In genomic region chr19:55643733-55644116, GRCh38 we compare ENCODE assay signal across 8 cellular contexts. TPM values are rescaled to one million over a fixed set of nuclear protein-coding genes. Genes with fewer than 3 reads are reported as not detected.
DNase-seq lines count a peak whose midpoint lies in the region; ATAC-seq lines count a peak whose summit lies in the region.

No MANE protein-coding gene starts in this region.

- DNase-seq in DMS 273 (lab: John Stamatoyannopoulos, UW; ENCODE audit: unreplicated experiment) = peak; percentile 62
- DNase-seq in DMS 273 treated with DMSO at 0.1 percent for 48 hours (lab: John Stamatoyannopoulos, UW) = no peak
- no peak for DNase-seq in activated T-helper 1 cell treated with anti-CD3 and anti-CD28 coated beads, Interleukin-12 subunit alpha, Interleukin-12 subunit beta, Interleukin-2, Interleukin-4 antibody, amounts not matched to agents 30 ng/mL and 10 ng/mL and 1 ng/mL, durations not matched to agents 14 hours and 24 hours and 36 hours (ENCODE audit: low spot score)
- no peak for DNase-seq in stimulated activated naive B cell treated with anti-CD40 and anti-IgM and Interleukin-4, amounts not matched to agents 10 μg/mL and 1 μg/mL and 100 μg/mL, for 72 hours
- no peak for DNase-seq in GM19238 (ENCODE audit: insufficient read length, low spot score)
- no peak for DNase-seq in SW 1271 (lab: John Stamatoyannopoulos, UW)

- H3K4me3 Mint-ChIP-seq in activated T-helper 1 cell treated with anti-CD3 and anti-CD28 coated beads, Interleukin-12 subunit alpha, Interleukin-12 subunit beta, Interleukin-2, Interleukin-4 antibody, amounts not matched to agents 30 ng/mL and 10 ng/mL and 1 ng/mL, durations not matched to agents 14 hours and 24 hours and 36 hours = peak overlapping the region; percentile 95
- peak overlapping the region; percentile 87 to 99 for H3K4me3 Mint-ChIP-seq in stimulated activated naive B cell treated with anti-CD40 and anti-IgM and Interleukin-4, amounts not matched to agents 10 μg/mL and 1 μg/mL and 100 μg/mL, for 72 hours

- peaks cover 43% of the 10 kb centered on the region for H3K4me1 Mint-ChIP-seq in activated T-helper 1 cell treated with anti-CD3 and anti-CD28 coated beads, Interleukin-12 subunit alpha, Interleukin-12 subunit beta, Interleukin-2, Interleukin-4 antibody, amounts not matched to agents 30 ng/mL and 10 ng/mL and 1 ng/mL, durations not matched to agents 14 hours and 24 hours and 36 hours (ENCODE audit: low read depth)
- H3K4me1 Mint-ChIP-seq in stimulated activated naive B cell treated with anti-CD40 and anti-IgM and Interleukin-4, amounts not matched to agents 10 μg/mL and 1 μg/mL and 100 μg/mL, for 72 hours = peaks cover 43 to 77% of the 10 kb centered on the region in 2 donors

- H3K27ac ChIP-seq in iPS-18a (ENCODE audit: low read length) = no peak overlapping the region

- H3K36me3 Mint-ChIP-seq in activated T-helper 1 cell treated with anti-CD3 and anti-CD28 coated beads, Interleukin-12 subunit alpha, Interleukin-12 subunit beta, Interleukin-2, Interleukin-4 antibody, amounts not matched to agents 30 ng/mL and 10 ng/mL and 1 ng/mL, durations not matched to agents 14 hours and 24 hours and 36 hours (ENCODE audit: low read depth) = peaks cover 31% of the 10 kb centered on the region
- H3K36me3 Mint-ChIP-seq in stimulated activated naive B cell treated with anti-CD40 and anti-IgM and Interleukin-4, amounts not matched to agents 10 μg/mL and 1 μg/mL and 100 μg/mL, for 72 hours = peaks cover 43 to 74% of the 10 kb centered on the region in 2 donors

- peak overlapping the region; percentile 88 for H3K4me3 ChIP-seq in iPS-18a (ENCODE audit: low read length)

- intact Hi-C loops in activated T-helper 1 cell treated with anti-CD3 and anti-CD28 coated beads, Interleukin-12 subunit alpha, Interleukin-12 subunit beta, Interleukin-2, Interleukin-4 antibody, amounts not matched to agents 30 ng/mL and 10 ng/mL and 1 ng/mL, durations not matched to agents 14 hours and 24 hours and 36 hours (cut with micrococcal nuclease) = loop anchor here (1.0 to 10.0 kb wide), 9 partner anchors 8 to 1179 kb away; partner anchors contain the start of genes EPN1, KMT5C, LENG9 and PPP6R1

- peak overlapping the region; percentile 92 for H3K9ac ChIP-seq in iPS-18a (ENCODE audit: low read length)

- peaks cover 13% of the 10 kb centered on the region for H3K4me1 ChIP-seq in iPS-18a (ENCODE audit: control insufficient read depth, low read depth, low read length)

- H3K9me3 ChIP-seq in iPS-18a (ENCODE audit: control insufficient read depth, low read depth, low read length) = no peaks in the 10 kb centered on the region

- H3K9me3 Mint-ChIP-seq in activated T-helper 1 cell treated with anti-CD3 and anti-CD28 coated beads, Interleukin-12 subunit alpha, Interleukin-12 subunit beta, Interleukin-2, Interleukin-4 antibody, amounts not matched to agents 30 ng/mL and 10 ng/mL and 1 ng/mL, durations not matched to agents 14 hours and 24 hours and 36 hours = no peaks in the 10 kb centered on the region
- peaks cover 0 to 2% of the 10 kb centered on the region in 2 donors for H3K9me3 Mint-ChIP-seq in stimulated activated naive B cell treated with anti-CD40 and anti-IgM and Interleukin-4, amounts not matched to agents 10 μg/mL and 1 μg/mL and 100 μg/mL, for 72 hours

- ATAC-seq in stimulated activated naive B cell treated with anti-CD40 and anti-IgM and Interleukin-4, amounts not matched to agents 10 μg/mL and 1 μg/mL and 100 μg/mL, for 72 hours (replicated peaks) = no peak
- ATAC-seq in GM19324 (IDR thresholded peaks at IDR 0.05; ENCODE audit: low FRiP score, unreplicated experiment) = no peak

- peak overlapping the region; percentile 99 for H3K27ac Mint-ChIP-seq in activated T-helper 1 cell treated with anti-CD3 and anti-CD28 coated beads, Interleukin-12 subunit alpha, Interleukin-12 subunit beta, Interleukin-2, Interleukin-4 antibody, amounts not matched to agents 30 ng/mL and 10 ng/mL and 1 ng/mL, durations not matched to agents 14 hours and 24 hours and 36 hours
- H3K27ac Mint-ChIP-seq in stimulated activated naive B cell treated with anti-CD40 and anti-IgM and Interleukin-4, amounts not matched to agents 10 μg/mL and 1 μg/mL and 100 μg/mL, for 72 hours = peak overlapping the region; percentile 97

- H3K27me3 ChIP-seq in iPS-18a (ENCODE audit: control insufficient read depth, insufficient read depth, low read length) = no peaks in the 10 kb centered on the region

- no peaks in the 10 kb centered on the region for H3K27me3 Mint-ChIP-seq in activated T-helper 1 cell treated with anti-CD3 and anti-CD28 coated beads, Interleukin-12 subunit alpha, Interleukin-12 subunit beta, Interleukin-2, Interleukin-4 antibody, amounts not matched to agents 30 ng/mL and 10 ng/mL and 1 ng/mL, durations not matched to agents 14 hours and 24 hours and 36 hours (ENCODE audit: insufficient read depth)
- no peaks in the 10 kb centered on the region for H3K27me3 Mint-ChIP-seq in stimulated activated naive B cell treated with anti-CD40 and anti-IgM and Interleukin-4, amounts not matched to agents 10 μg/mL and 1 μg/mL and 100 μg/mL, for 72 hours

- H3K36me3 ChIP-seq in iPS-18a (ENCODE audit: control insufficient read depth, low read depth, low read length) = peaks cover 14% of the 10 kb centered on the region

RNA-seq across cellular contexts. Expression of gene ZNF581, which starts 0.3 kb away (rescaled TPM):
- 35.6 and 36.4 TPM in 2 replicates for total RNA-seq in activated T-helper 1 cell treated with anti-CD3 and anti-CD28 coated beads, Interleukin-12 subunit alpha, Interleukin-12 subunit beta, Interleukin-2, Interleukin-4 antibody, amounts not matched to agents 30 ng/mL and 10 ng/mL and 1 ng/mL, durations not matched to agents 14 hours and 24 hours and 36 hours

RNA-seq across cellular contexts. Expression of gene ZNF580, which starts 2.9 kb away (rescaled TPM):
- total RNA-seq in activated T-helper 1 cell treated with anti-CD3 and anti-CD28 coated beads, Interleukin-12 subunit alpha, Interleukin-12 subunit beta, Interleukin-2, Interleukin-4 antibody, amounts not matched to agents 30 ng/mL and 10 ng/mL and 1 ng/mL, durations not matched to agents 14 hours and 24 hours and 36 hours = 39.8 and 40.4 TPM in 2 replicates

RNA-seq across cellular contexts. Expression of gene CCDC106, which starts 4.3 kb away (rescaled TPM):
- 7.3 and 9.0 TPM in 2 replicates for total RNA-seq in activated T-helper 1 cell treated with anti-CD3 and anti-CD28 coated beads, Interleukin-12 subunit alpha, Interleukin-12 subunit beta, Interleukin-2, Interleukin-4 antibody, amounts not matched to agents 30 ng/mL and 10 ng/mL and 1 ng/mL, durations not matched to agents 14 hours and 24 hours and 36 hours

RNA-seq across cellular contexts. Expression of gene U2AF2, which starts 11.1 kb away (rescaled TPM):
- 384 and 394 TPM in 2 replicates for total RNA-seq in activated T-helper 1 cell treated with anti-CD3 and anti-CD28 coated beads, Interleukin-12 subunit alpha, Interleukin-12 subunit beta, Interleukin-2, Interleukin-4 antibody, amounts not matched to agents 30 ng/mL and 10 ng/mL and 1 ng/mL, durations not matched to agents 14 hours and 24 hours and 36 hours

RNA-seq across cellular contexts. Expression of gene ZNF784, which starts 19.4 kb away (rescaled TPM):
- total RNA-seq in activated T-helper 1 cell treated with anti-CD3 and anti-CD28 coated beads, Interleukin-12 subunit alpha, Interleukin-12 subunit beta, Interleukin-2, Interleukin-4 antibody, amounts not matched to agents 30 ng/mL and 10 ng/mL and 1 ng/mL, durations not matched to agents 14 hours and 24 hours and 36 hours = 3.0 and 4.9 TPM in 2 replicates
